17 cellular contexts compared by ENCODE assay signal in the genomic region with DNA sequence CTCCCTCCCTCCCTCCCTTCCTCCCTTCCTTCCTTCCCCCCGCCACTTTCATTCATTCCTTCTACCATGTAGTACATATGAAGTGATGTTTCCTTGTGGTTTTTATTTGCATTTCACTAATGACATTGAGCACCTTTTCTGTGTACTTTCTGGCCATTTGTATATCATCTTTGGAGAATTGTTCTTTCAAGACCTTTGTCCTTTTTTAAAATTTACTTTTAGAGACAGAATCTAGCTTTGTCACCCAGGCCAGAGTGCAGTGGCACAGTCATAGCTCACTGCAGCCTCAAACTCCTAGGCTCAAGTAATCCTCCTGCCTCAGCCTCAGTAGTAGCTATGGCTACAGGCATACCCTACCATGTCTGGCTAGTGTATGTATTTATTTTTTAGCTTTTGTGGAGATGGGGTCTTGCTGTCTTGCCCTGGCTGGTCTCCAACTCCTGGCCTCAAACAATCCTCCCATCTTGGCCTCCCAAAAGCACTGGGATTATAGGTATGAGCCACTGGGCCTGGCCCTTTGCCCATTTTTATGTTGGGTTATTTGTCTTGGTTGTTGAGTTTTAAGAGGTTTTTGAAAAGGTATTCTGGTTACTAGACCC. TPM values are rescaled to one million over a fixed set of nuclear protein-coding genes. Genes with fewer than 3 reads are reported as not detected.
DNase-seq lines count a peak whose midpoint lies in the region; ATAC-seq, FAIRE-seq and TF ChIP-seq lines count a peak whose summit lies in the region.
"Had no signal": no experiment of that assay in that cellular context is flagged by ENCODE, and none has a peak within 500 bp of the region (broad histone marks: within the 10 kb centered on the region; RNA-seq: fewer than 3 reads in every experiment).

No MANE protein-coding gene starts in this region.

- no peak overlapping the region for H3K4me3 Mint-ChIP-seq in natural killer cell treated with Interleukin-12 subunit alpha and Interleukin-12 subunit beta and Interleukin-15 and Interleukin-18, amount 100 ng/mL, for 72 hours
- H3K4me3 Mint-ChIP-seq in natural killer cell: no peak overlapping the region
- H3K4me3 Mint-ChIP-seq: effector memory CD8-positive, alpha-beta T cell had no signal

- H4K20me1 ChIP-seq in KMS-11 (ENCODE audit: insufficient read depth) (no peaks in the 10 kb centered on the region), GM12878 (ENCODE audit: control insufficient read depth, insufficient read depth) (no peaks in the 10 kb centered on the region)

- CTCF ChIA-PET in GM12878 (lab: Yijun Ruan, JAX): interaction anchor here (1.0 to 1.1 kb wide), 2 partner anchors 41 to 107 kb away, joined by 3 read pairs; no protein-coding TSS in a partner anchor

- TF ChIP-seq CTCF in natural killer cell (IDR thresholded peaks at IDR 0.05) (no peak), KMS-11 (conservative IDR thresholded peaks at IDR 0.05; ENCODE audit: low read depth, low read length) (no peak), GM12878 (IDR thresholded peaks at IDR 0.05 in 2 of 3, conservative IDR thresholded peaks at IDR 0.05 in 1 of 3; ENCODE audit: control insufficient read depth in 2 of 3, extremely low read depth in 1 of 3, insufficient read depth in 1 of 3, low read depth in 3 of 3, low read length in 3 of 3) (no peak), ovary (IDR thresholded peaks at IDR 0.05) (no peak)

- no peak overlapping the region for H2AFZ ChIP-seq in KMS-11 (ENCODE audit: low read depth)
- H2AFZ ChIP-seq in GM12878 (ENCODE audit: control insufficient read depth, low read depth, low read length): no peak overlapping the region

- RAD21 ChIA-PET in GM12878 (lab: Charles Lee; ENCODE audit: unreplicated experiment): interaction anchor here (0.7 to 1.5 kb wide), 3 partner anchors 41 to 67 kb away, joined by 3 to 10 read pairs (median 3); a partner anchor contains a TSS

- H3K36me3 ChIP-seq in KMS-11 (ENCODE audit: insufficient read depth) (0 out of 2 replicates have a peak, but pooled peaks cover 6% of the 10 kb centered on the region), GM12878 (ENCODE audit: control insufficient read depth in 2 of 2, insufficient read depth in 2 of 2, low read length in 1 of 2) (peaks cover 0 to 6% of the 10 kb centered on the region in 2 experiments; a peak in 1 of 4 replicates), ovary (no peaks in the 10 kb centered on the region)
- H3K36me3 ChIP-seq: Peyer's patch had no signal

- H3K9me3 ChIP-seq in GM12878 (replicated peaks; ENCODE audit: control insufficient read depth, insufficient read depth, low read length) (no peaks in the 10 kb centered on the region; the same call in 2 of the 3 replicates), ovary (no peaks in the 10 kb centered on the region)
- H3K9me3 ChIP-seq: mucosa of descending colon, Peyer's patch, spleen had no signal

- H3K27me3 Mint-ChIP-seq in natural killer cell treated with Interleukin-12 subunit alpha and Interleukin-12 subunit beta and Interleukin-15 and Interleukin-18, amount 100 ng/mL, for 72 hours: no peaks in the 10 kb centered on the region
- no peaks in the 10 kb centered on the region for H3K27me3 Mint-ChIP-seq in natural killer cell (ENCODE audit: low read depth in 2 of 2)
- H3K27me3 Mint-ChIP-seq: effector memory CD8-positive, alpha-beta T cell had no signal

- BruUV-seq in GM12878 (replicated peaks; lab: Mats Ljungman, UMichigan): no TSS peak

- FAIRE-seq in GM12878 (lab: Jason Lieb, UNC): no peak

- H3K27me3 ChIP-seq in KMS-11 (ENCODE audit: insufficient read depth, low read depth) (no peaks in the 10 kb centered on the region), GM12878 (replicated peaks in 1 of 2; ENCODE audit: control insufficient read depth in 2 of 2, insufficient read depth in 2 of 2, low read length in 1 of 2) (no peaks in the 10 kb centered on the region), ovary (no peaks in the 10 kb centered on the region)
- H3K27me3 ChIP-seq: Peyer's patch, spleen had no signal

- POLR2A ChIA-PET in GM12878 (lab: Charles Lee): interaction anchor here (0.6 to 1.5 kb wide), 3 partner anchors 15 to 350 kb away, joined by 3 to 8 read pairs (median 4); a partner anchor contains a TSS

- H3K9ac ChIP-seq in KMS-11: no peak overlapping the region; the same call in 1 of the 2 replicates
- no peak overlapping the region for H3K9ac ChIP-seq in GM12878 (ENCODE audit: control insufficient read depth, insufficient read depth, low read length)

- in situ Hi-C loops in GM12878 (cut with MboI): no loop called here

- SMC1A ChIA-PET in GM12878 (lab: Charles Lee; ENCODE audit: uncharacterized antibody, unreplicated experiment): interaction anchor here (0.6 to 3.0 kb wide), 9 partner anchors 8 to 430 kb away, joined by 3 to 9 read pairs (median 4); a partner anchor contains a TSS

- no peak overlapping the region for H3K4me3 ChIP-seq in KMS-11 (IDR thresholded peaks at IDR 0.05; ENCODE audit: insufficient read depth, low read depth, low read length)
- 0 out of 2 replicates have a peak overlapping the region, but pooled peaks have one; percentile 29 for H3K4me3 ChIP-seq in GM12878
- no peak overlapping the region for H3K4me3 ChIP-seq in ovary
- H3K4me3 ChIP-seq: mucosa of descending colon, Peyer's patch, spleen had no signal

- TF ChIP-seq POLR2A in GM12878 (IDR thresholded peaks at IDR 0.05; ENCODE audit: low read depth, low read length) (no peak), ovary (IDR thresholded peaks at IDR 0.05) (no peak)

- no peak for TF ChIP-seq RAD21 in GM12878 (IDR thresholded peaks at IDR 0.05; ENCODE audit: insufficient read depth, low read depth, low read length)

- WGBS in GM12878 (ENCODE audit: insufficient coverage, insufficient replicate concordance, low lambda C conversion rate, missing lambda C conversion rate): no CpG with 5 or more reads among the region's 1 CpG
- 61 to 82% (median 72%) methylated on average over 1 of the region's 1 CpG for WGBS in ovary, 3 donors

- peaks cover 0 to 6% of the 10 kb centered on the region in 2 donors for H3K4me1 Mint-ChIP-seq in natural killer cell treated with Interleukin-12 subunit alpha and Interleukin-12 subunit beta and Interleukin-15 and Interleukin-18, amount 100 ng/mL, for 72 hours (ENCODE audit: low read depth in 2 of 2)
- peaks cover 9 to 12% of the 10 kb centered on the region in 2 donors for H3K4me1 Mint-ChIP-seq in natural killer cell

- peaks cover 5% of the 10 kb centered on the region for H3K36me3 Mint-ChIP-seq in natural killer cell treated with Interleukin-12 subunit alpha and Interleukin-12 subunit beta and Interleukin-15 and Interleukin-18, amount 100 ng/mL, for 72 hours
- H3K36me3 Mint-ChIP-seq in natural killer cell: no peaks in the 10 kb centered on the region

- DNase-seq in natural killer cell treated with Interleukin-12 subunit alpha and Interleukin-12 subunit beta and Interleukin-15 and Interleukin-18, amount 100 ng/mL, for 72 hours (ENCODE audit: low spot score): no peak
- DNase-seq in natural killer cell: no peak
- DNase-seq in GM12878 (ENCODE audit: low read depth, low spot score): no peak
- no peak for DNase-seq in T-helper 1 cell
- DNase-seq in ovary: no peak
- no peak for DNase-seq in NCI-H1436 treated with DMSO at 0.1 percent for 48 hours (lab: John Stamatoyannopoulos, UW)
- DNase-seq: activated CD4-positive, CD25-positive, alpha-beta regulatory T cell treated with anti-CD3 and anti-CD28 coated beads, Interleukin-2, amount 50 U/mL, for 72 hours; COR-L47; effector memory CD8-positive, alpha-beta T cell; mucosa of descending colon; NCI-H1930; NCI-H524 treated with DMSO at 0.1 percent for 48 hours; Peyer's patch; spleen; stimulated activated naive CD8-positive, alpha-beta T cell treated with anti-CD3 and anti-CD28 coated beads, Interleukin-15, Interleukin-2, amounts not matched to agents 100 U/mL and 50 U/mL, for 24 hours had no signal

- H3K27ac ChIP-seq in KMS-11 (peak overlapping the region; percentile 72), GM12878 (ENCODE audit: control insufficient read depth, insufficient read depth) (peak overlapping the region; percentile 78), ovary (no peak overlapping the region)
- H3K27ac ChIP-seq: Peyer's patch, spleen had no signal

- TF ChIP-seq EP300 in GM12878 (IDR thresholded peaks at IDR 0.05; ENCODE audit: borderline replicate concordance in 1 of 2, control insufficient read depth in 1 of 2, low read depth in 2 of 2, low read length in 2 of 2) (no peak), ovary (IDR thresholded peaks at IDR 0.05) (no peak)

- no peaks in the 10 kb centered on the region for H3K9me3 Mint-ChIP-seq in natural killer cell treated with Interleukin-12 subunit alpha and Interleukin-12 subunit beta and Interleukin-15 and Interleukin-18, amount 100 ng/mL, for 72 hours
- no peaks in the 10 kb centered on the region for H3K9me3 Mint-ChIP-seq in natural killer cell
- H3K9me3 Mint-ChIP-seq: effector memory CD8-positive, alpha-beta T cell had no signal

- H3K27ac Mint-ChIP-seq in natural killer cell treated with Interleukin-12 subunit alpha and Interleukin-12 subunit beta and Interleukin-15 and Interleukin-18, amount 100 ng/mL, for 72 hours: peak overlapping the region; percentile 4 to 27
- no peak overlapping the region for H3K27ac Mint-ChIP-seq in natural killer cell
- H3K27ac Mint-ChIP-seq: effector memory CD8-positive, alpha-beta T cell had no signal

- H3K4me1 ChIP-seq in KMS-11 (ENCODE audit: low read depth, poor library complexity, severe bottlenecking): peaks cover 34% of the 10 kb centered on the region
- peaks cover 7% of the 10 kb centered on the region; the same call in 1 of the 2 replicates for H3K4me1 ChIP-seq in GM12878 (ENCODE audit: control insufficient read depth, insufficient read depth, low read length)
- no peaks in the 10 kb centered on the region for H3K4me1 ChIP-seq in ovary (ENCODE audit: insufficient read depth)
- H3K4me1 ChIP-seq: Peyer's patch had no signal

- H3K4me2 ChIP-seq in KMS-11 (peak overlapping the region; percentile 31), GM12878 (ENCODE audit: control insufficient read depth, insufficient read depth) (peak overlapping the region; percentile 41; the same call in 1 of the 2 replicates)

- no peak for ATAC-seq in natural killer cell treated with Interleukin-12 subunit alpha and Interleukin-12 subunit beta and Interleukin-15 and Interleukin-18, amount 100 ng/mL, for 72 hours
- ATAC-seq in natural killer cell: no peak
- peak; percentile 83 for ATAC-seq in GM12878
- ATAC-seq in HG02642 (IDR thresholded peaks at IDR 0.05; ENCODE audit: poor library complexity, unreplicated experiment): no peak
- ATAC-seq: effector memory CD8-positive, alpha-beta T cell; mucosa of descending colon; stimulated activated naive CD8-positive, alpha-beta T cell treated with anti-CD3 and anti-CD28 coated beads, Interleukin-15, Interleukin-2, amounts not matched to agents 100 U/mL and 50 U/mL, for 24 hours had no signal

- H3K79me2 ChIP-seq in KMS-11 (ENCODE audit: insufficient read depth, low read depth) (no peaks in the 10 kb centered on the region), GM12878 (ENCODE audit: control insufficient read depth, insufficient read depth, low read length) (no peaks in the 10 kb centered on the region; the same call in 1 of the 2 replicates)

- intact Hi-C loops in natural killer cell (cut with micrococcal nuclease): no loop called here
- intact Hi-C loops in GM12878 (cut with micrococcal nuclease; ENCODE audit: unreplicated experiment): no loop called here
- intact Hi-C loops in ovary (cut with DNase I): no loop called here

RNA-seq across cellular contexts. Expression of a gene that starts 42.0 kb away (rescaled TPM):
- 10 to 100 TPM; 67.2 to 67.3 TPM for total RNA-seq in natural killer cell treated with Interleukin-12 subunit alpha and Interleukin-12 subunit beta and Interleukin-15 and Interleukin-18, amount 100 ng/mL, for 72 hours
- total RNA-seq in natural killer cell (100 to 1,000 TPM in 1 of 3 donors, 10 to 100 TPM in 2; 89.5 to 108 (median 96.5) TPM), GM12878 (2014; rRNA removed) (71.0 and 77.1 TPM in 2 replicates), GM12878 (2014; rRNA removed; fragmentation: Illumina TruSeq; extraction: Trizol) (61.6 and 62.1 TPM in 2 replicates), GM12878 (2021) (48.0 and 49.5 TPM in 2 replicates), ovary (10 to 100 TPM; 44.1 to 54.1 (median 48.1) TPM)
- 254 and 299 TPM in 2 replicates for total RNA-seq in GM12878 (2013; cell fraction: nucleolus; rRNA removed)
- 5.8 TPM for polyA plus RNA-seq in GM12878 (2011; ENCODE audit: low read depth)
- polyA plus RNA-seq in GM12878 (2011; rRNA removed) (60.7 and 89.1 TPM in 2 replicates), GM12878 (2014; fragmentation: Illumina TruSeq; extraction: Trizol) (48.6 and 53.7 TPM in 2 replicates), GM12878 (2014; fragmentation: Nextera tagmentation; extraction: Ambion mirVana) (10 to 100 TPM; 10.7 to 14.3 TPM), GM12878 (2014; rRNA removed) (22.9 and 34.8 TPM in 2 replicates), GM12878 (2016; fragmentation: Nextera tagmentation; extraction: Ambion mirVana) (10 to 100 TPM; 41.0 to 41.3 TPM), ovary (10 to 100 TPM; 11.3 to 19.1 TPM)
- 20.1 and 26.4 TPM in 2 replicates for polyA plus RNA-seq in GM12878 (2011; cell fraction: cytosol; rRNA removed)
- 26.3 and 34.2 TPM in 2 replicates for polyA plus RNA-seq in GM12878 (2011; cell fraction: nucleus; rRNA removed)
- polyA plus RNA-seq in GM12878 (2012): 18.8 and 25.4 TPM in 2 replicates
- 94.8 and 152 TPM in 2 replicates for polyA minus RNA-seq in GM12878 (2011; rRNA and poly(A)+ RNA removed)
- 37.2 and 47.1 TPM in 2 replicates for polyA minus RNA-seq in GM12878 (2011; cell fraction: cytosol; rRNA and poly(A)+ RNA removed)
- polyA minus RNA-seq in GM12878 (2011; cell fraction: nucleus; rRNA and poly(A)+ RNA removed): 111 and 167 TPM in 2 replicates

Comparison
In these comparisons a context has a peak if more than half of its experiments do, and no peak if none do; other contexts are left out.
1. H3K27ac Mint-ChIP-seq: peak in natural killer cell treated with Interleukin-12 subunit alpha and Interleukin-12 subunit beta and Interleukin-15 and Interleukin-18, amount 100 ng/mL, for 72 hours (2 of 2); none in natural killer cell (0 of 2).
2. H3K27ac ChIP-seq: peak in KMS-11 (single experiment) and GM12878 (single experiment); none in ovary (0 of 2).